ENCODE assay signal across 26 cellular contexts in the genomic region with DNA sequence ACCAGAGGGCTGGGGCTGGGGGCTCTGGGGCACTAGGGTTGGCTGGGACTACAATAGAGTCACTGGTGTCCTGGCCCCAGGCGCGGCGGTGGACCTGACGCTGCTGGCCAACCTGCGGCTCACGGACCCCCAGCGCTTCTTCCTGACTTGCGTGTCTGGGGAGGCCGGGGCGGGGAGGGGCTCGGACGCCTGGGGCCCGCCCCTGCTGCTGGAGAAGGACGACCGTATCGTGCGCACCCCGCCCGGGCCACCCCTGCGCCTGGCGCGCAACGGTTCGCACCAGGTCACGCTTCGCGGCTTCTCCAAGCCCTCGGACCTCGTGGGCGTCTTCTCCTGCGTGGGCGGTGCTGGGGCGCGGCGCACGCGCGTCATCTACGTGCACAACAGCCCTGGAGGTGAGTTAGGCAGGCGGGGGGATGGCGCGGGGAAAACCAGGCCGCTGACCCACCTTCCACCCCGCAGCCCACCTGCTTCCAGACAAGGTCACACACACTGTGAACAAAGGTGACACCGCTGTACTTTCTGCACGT. TPM values are rescaled to one million over a fixed set of nuclear protein-coding genes. Genes with fewer than 3 reads are reported as not detected.
"Had no signal": no experiment of that assay in that cellular context is flagged by ENCODE, and none has a peak within 500 bp of the region (broad histone marks: within the 10 kb centered on the region; RNA-seq: fewer than 3 reads in every experiment).

No MANE protein-coding gene starts in this region.

- H3K36me3 ChIP-seq: adrenal gland, cardiac muscle cell, colonic mucosa, vagina had no signal

- DNase-seq: activated CD4-positive, alpha-beta T cell treated with anti-CD3 and anti-CD28 coated beads, Interleukin-2, amount 50 U/mL, for 4 hours; activated CD4-positive, CD25-positive, alpha-beta regulatory T cell treated with anti-CD3 and anti-CD28 coated beads, Interleukin-2, amount 50 U/mL, for 72 hours; activated effector memory CD4-positive, alpha-beta T cell treated with Interleukin-2 at 50 U/mL for 16 hours; activated naive CD4-positive, alpha-beta T cell treated with anti-CD3 and anti-CD28 coated beads, Interleukin-2, amount 50 U/mL, for 16 hours; activated T-cell treated with anti-CD3 and anti-CD28 coated beads, Interleukin-2, amount 50 U/mL, for 24 hours; adrenal gland; colonic mucosa; immature natural killer cell; naive B cell; stimulated activated CD4-positive, alpha-beta T cell treated with anti-CD3 and anti-CD28 coated beads, Interleukin-15, amount 100 ng/mL, for 24 hours; stimulated activated CD4-positive, alpha-beta T cell treated with anti-CD3 and anti-CD28 coated beads, Interleukin-4, amount 100 ng/mL, for 1 hour; stimulated activated naive CD4-positive, alpha-beta T cell treated with Interleukin-2 at 50 U/mL for 16 hours; T-helper 1 cell; T1000; testis had no signal

- H3K27me3 ChIP-seq: adrenal gland, cardiac muscle cell, colonic mucosa, esophagus muscularis mucosa, testis, vagina had no signal

- H3K4me1 ChIP-seq: adrenal gland, parathyroid adenoma, vagina had no signal

- ATAC-seq: left colon, SK-N-SH treated with all-trans-retinoic acid at 6 μM for 48 hours had no signal

- H3K9me3 Mint-ChIP-seq: activated T-cell treated with anti-CD3 and anti-CD28 coated beads, Interleukin-2, amount 50 U/mL, for 24 hours; immature natural killer cell; naive B cell had no signal

- H3K4me3 Mint-ChIP-seq: activated T-cell treated with anti-CD3 and anti-CD28 coated beads, Interleukin-2, amount 50 U/mL, for 24 hours; immature natural killer cell; naive B cell had no signal

- FAIRE-seq: endometrium had no signal

- H3K36me3 Mint-ChIP-seq: immature natural killer cell, naive B cell had no signal

- H3K9me3 ChIP-seq: adrenal gland, colonic mucosa, esophagus muscularis mucosa, testis, vagina had no signal

- H3K9ac ChIP-seq: parathyroid adenoma had no signal

- H3K27ac ChIP-seq: cardiac muscle cell, colonic mucosa, parathyroid adenoma, testis, vagina had no signal

- H3K4me3 ChIP-seq: adrenal gland, cardiac muscle cell, colonic mucosa, vagina had no signal

- H3K27me3 Mint-ChIP-seq: activated T-cell treated with anti-CD3 and anti-CD28 coated beads, Interleukin-2, amount 50 U/mL, for 24 hours had no signal

- H3K27ac Mint-ChIP-seq: activated T-cell treated with anti-CD3 and anti-CD28 coated beads, Interleukin-2, amount 50 U/mL, for 24 hours had no signal

RNA-seq across cellular contexts. Expression of gene TIE1, which starts 4.1 kb away (rescaled TPM):
- polyA plus RNA-seq: cardiac muscle cell had no signal

RNA-seq across cellular contexts. Expression of gene C1orf210, which starts 19.5 kb away (rescaled TPM):
- total RNA-seq: adrenal gland, esophagus muscularis mucosa, fibroblast of villous mesenchyme, mononuclear cell, skeletal muscle tissue had no signal
- polyA plus RNA-seq: adrenal gland, cardiac muscle cell, immature natural killer cell had no signal

RNA-seq across cellular contexts. Expression of gene MPL, which starts 32.8 kb away (rescaled TPM):
- total RNA-seq: cardiac muscle cell, fibroblast of villous mesenchyme, renal cortical epithelial cell, skeletal muscle tissue, vagina had no signal
- polyA plus RNA-seq: cardiac muscle cell had no signal
